ENCODE assay signal across 9 cellular contexts in the genomic region with DNA sequence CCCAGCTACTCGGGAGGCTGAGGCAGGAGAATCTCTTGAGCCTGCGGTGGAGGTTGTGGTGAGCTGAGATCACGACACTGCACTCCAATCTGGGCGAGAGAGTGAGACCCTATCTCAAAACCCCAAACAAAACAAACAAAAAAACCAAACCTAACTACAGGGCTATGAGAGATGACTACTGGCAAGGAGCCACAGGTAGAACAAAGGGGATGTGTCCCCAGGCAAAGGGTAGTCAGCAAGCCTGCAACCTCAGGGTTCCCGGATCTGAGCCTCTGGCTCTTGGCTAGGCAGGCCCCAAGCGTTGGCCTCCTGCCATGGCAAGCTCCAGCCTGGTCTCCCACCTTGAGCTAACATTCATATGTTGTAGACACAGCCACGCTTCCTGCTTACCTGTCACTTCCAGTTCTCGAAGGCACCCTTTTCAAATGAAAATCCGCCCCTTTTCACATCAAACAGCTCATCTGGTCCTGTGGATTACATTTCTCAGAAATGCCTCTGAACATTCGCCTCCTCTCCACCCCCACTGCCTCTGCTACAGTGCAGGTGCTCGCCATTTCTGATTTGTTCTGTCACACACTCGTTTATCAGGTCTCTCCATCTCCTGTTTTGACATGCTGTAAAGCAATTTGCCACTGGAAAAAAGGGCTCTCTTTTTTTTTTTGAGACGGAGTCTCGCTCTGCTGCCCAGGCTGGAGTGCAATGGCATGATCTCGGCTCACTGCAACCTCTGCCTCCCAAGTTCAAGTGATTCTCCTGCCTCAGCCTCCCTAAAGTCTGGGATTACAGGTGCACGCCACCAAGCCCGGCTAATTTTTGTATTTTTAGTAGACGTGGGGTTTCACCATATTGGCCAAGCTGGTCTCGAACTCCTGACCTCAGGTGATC. TPM values are rescaled to one million over a fixed set of nuclear protein-coding genes. Genes with fewer than 3 reads are reported as not detected.
A peak's percentile ranks its signal among the peaks of the same experiment; 100 is the strongest.
DNase-seq lines count a peak whose midpoint lies in the region; ATAC-seq and TF ChIP-seq lines count a peak whose summit lies in the region.
"Had no signal": no experiment of that assay in that cellular context is flagged by ENCODE, and none has a peak within 500 bp of the region (broad histone marks: within the 10 kb centered on the region; RNA-seq: fewer than 3 reads in every experiment).

No MANE protein-coding gene starts in this region.

- intact Hi-C loops in left colon (cut with DNase I, micrococcal nuclease): loop anchor here in 1 of 2 donors (10.0 kb wide), 1 partner anchor 92 kb away; no protein-coding TSS in a partner anchor

- H3K27me3 ChIP-seq in BE2C: no peaks in the 10 kb centered on the region

- H3K36me3 ChIP-seq in BE2C: no peaks in the 10 kb centered on the region

- H3K4me1 ChIP-seq in BE2C: no peaks in the 10 kb centered on the region

- no peak for TF ChIP-seq CTCF in BE2C (IDR thresholded peaks at IDR 0.05; ENCODE audit: low read depth, low read length)

- DNase-seq in BE2C (peak; percentile 24), NCI-H2196 (lab: John Stamatoyannopoulos, UW; ENCODE audit: unreplicated experiment) (peak; percentile 95), activated T-cell treated with anti-CD3 and anti-CD28 coated beads for 24 hours (ENCODE audit: low read depth) (peak; percentile 50), left colon (peak; percentile 85 to 91), NCI-H187 (lab: John Stamatoyannopoulos, UW) (no peak), GF-D8 (lab: John Stamatoyannopoulos, UW) (no peak)
- peak; percentile 31 to 80 for DNase-seq in stimulated activated CD8-positive, alpha-beta memory T cell treated with anti-CD3 and anti-CD28 coated beads, Interleukin-7, amount 100 ng/mL, for 48 hours (ENCODE audit: extremely low read depth in 1 of 2, low read depth in 1 of 2)

- H3K9me3 ChIP-seq in BE2C: no peaks in the 10 kb centered on the region

- H3K4me3 ChIP-seq in BE2C (ENCODE audit: low read depth, low read length): no peak overlapping the region
- H3K4me3 ChIP-seq: SK-N-MC had no signal

- ATAC-seq in left colon (peak; percentile 83), HG03139 (IDR thresholded peaks at IDR 0.05; ENCODE audit: unreplicated experiment) (no peak)

RNA-seq across cellular contexts. Expression of gene ACTR3, which starts 13.1 kb away (rescaled TPM):
- 75.3 TPM for polyA plus RNA-seq in BE2C (2012; ENCODE audit: insufficient read depth, insufficient read length, low read depth)
- 100 to 1,000 TPM; 252 to 276 TPM for total RNA-seq in left colon

Comparison
In these comparisons a context has a peak if more than half of its experiments do, and no peak if none do; other contexts are left out.
1. DNase-seq: peak in BE2C (single experiment), NCI-H2196 (single experiment), activated T-cell treated with anti-CD3 and anti-CD28 coated beads for 24 hours (single experiment), left colon (2 of 2) and stimulated activated CD8-positive, alpha-beta memory T cell treated with anti-CD3 and anti-CD28 coated beads, Interleukin-7, amount 100 ng/mL, for 48 hours (2 of 2); none in NCI-H187 (0 of 2) and GF-D8 (single experiment).